8 cellular contexts compared by ENCODE assay signal in the genomic region with DNA sequence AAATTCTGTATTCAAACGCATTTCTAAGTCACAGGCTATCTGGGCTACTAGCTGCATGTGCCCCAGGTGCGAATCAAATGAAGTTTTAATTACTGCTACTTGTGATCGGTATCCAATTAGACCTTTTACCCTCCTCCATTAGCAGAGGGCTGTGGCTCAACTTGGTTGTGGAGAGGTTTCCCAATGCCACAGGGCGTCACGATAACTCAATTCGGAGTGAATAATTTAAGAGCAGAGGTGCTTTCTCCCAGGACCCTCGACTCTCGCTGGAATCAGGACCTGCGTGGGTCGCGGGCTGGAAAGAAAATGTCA. TPM values are rescaled to one million over a fixed set of nuclear protein-coding genes. Genes with fewer than 3 reads are reported as not detected.
DNase-seq lines count a peak whose midpoint lies in the region; ATAC-seq and TF ChIP-seq lines count a peak whose summit lies in the region.

No MANE protein-coding gene starts in this region.

- no peaks in the 10 kb centered on the region for H4K20me1 ChIP-seq in hepatocyte (ENCODE audit: insufficient read depth, poor library complexity, severe bottlenecking)
- H4K20me1 ChIP-seq in smooth muscle cell (ENCODE audit: low read depth): no peaks in the 10 kb centered on the region

- peaks cover 4% of the 10 kb centered on the region for H3K4me1 ChIP-seq in A673 (ENCODE audit: insufficient read depth, low read length, poor library complexity, severe bottlenecking)
- peaks cover 15% of the 10 kb centered on the region for H3K4me1 ChIP-seq in hepatocyte (ENCODE audit: insufficient read depth)
- peaks cover 8% of the 10 kb centered on the region for H3K4me1 ChIP-seq in smooth muscle cell (ENCODE audit: low read depth)

- no TSS peak for BruUV-seq in A673 (replicated peaks; lab: Mats Ljungman, UMichigan)

- H3K9me3 ChIP-seq in A673 (ENCODE audit: low read depth, low read length, poor library complexity, severe bottlenecking): no peaks in the 10 kb centered on the region
- H3K9me3 ChIP-seq in hepatocyte (ENCODE audit: low read depth): no peaks in the 10 kb centered on the region
- H3K9me3 ChIP-seq in smooth muscle cell (replicated peaks; ENCODE audit: low read depth): no peaks in the 10 kb centered on the region

- intact Hi-C loops in A673 (cut with micrococcal nuclease; ENCODE audit: unreplicated experiment): no loop called here

- H3F3A ChIP-seq in smooth muscle cell (ENCODE audit: low read depth): no peaks in the 10 kb centered on the region

- H3K27me3 ChIP-seq in A673 (replicated peaks; ENCODE audit: insufficient read depth, low read depth, low read length, poor library complexity) (no peaks in the 10 kb centered on the region), hepatocyte (no peaks in the 10 kb centered on the region), smooth muscle cell (ENCODE audit: low read depth) (peaks cover 4% of the 10 kb centered on the region)

- H3K4me1 Mint-ChIP-seq in activated CD4-positive, alpha-beta memory T cell treated with anti-CD3 and anti-CD28 coated beads, Interleukin-2, amount 10 ng/mL, durations not matched to agents 7 days and 5 days: peaks cover 52% of the 10 kb centered on the region

- CTCF ChIA-PET in A673 (lab: Charles Lee): interaction anchor here (0.6 kb wide), 1 partner anchor 14 kb away, joined by 3 read pairs; no protein-coding TSS in a partner anchor
- CTCF ChIA-PET in activated CD4-positive, alpha-beta memory T cell treated with anti-CD3 and anti-CD28 coated beads, Interleukin-2, amount 10 ng/mL, durations not matched to agents 7 days and 5 days (lab: Charles Lee): interaction anchor here (0.6 to 2.5 kb wide), 4 partner anchors 12 to 189 kb away, joined by 4 to 12 read pairs (median 4); no protein-coding TSS in a partner anchor

- H3K79me2 ChIP-seq in hepatocyte: peaks cover 24% of the 10 kb centered on the region
- no peaks in the 10 kb centered on the region for H3K79me2 ChIP-seq in smooth muscle cell (ENCODE audit: low read depth)

- POLR2A ChIA-PET in A673 (lab: Charles Lee; ENCODE audit: low non-redundant PET): no interaction called here
- POLR2A ChIA-PET in activated CD4-positive, alpha-beta memory T cell treated with anti-CD3 and anti-CD28 coated beads, Interleukin-2, amount 10 ng/mL, durations not matched to agents 7 days and 5 days (lab: Charles Lee): interaction anchor here (0.9 to 2.8 kb wide), 10 partner anchors 8 to 1296 kb away, joined by 3 to 17 read pairs (median 5); a partner anchor contains a TSS

- H3K27ac ChIP-seq in A673 (ENCODE audit: low read depth, low read length, poor library complexity, severe bottlenecking) (peak overlapping the region; percentile 84), hepatocyte (peak overlapping the region; percentile 98), smooth muscle cell (ENCODE audit: low read depth) (no peak overlapping the region)

- H2AFZ ChIP-seq in hepatocyte (peak overlapping the region; percentile 98), smooth muscle cell (ENCODE audit: low read depth) (peak overlapping the region; percentile 99)

- H3K4me3 ChIP-seq in A673 (ENCODE audit: low read depth, low read length, poor library complexity, severe bottlenecking): peak overlapping the region; percentile 76
- peak overlapping the region; percentile 79 for H3K4me3 ChIP-seq in hepatocyte
- peak overlapping the region; percentile 73 for H3K4me3 ChIP-seq in smooth muscle cell

- TF ChIP-seq CTCF in A673 (conservative IDR thresholded peaks at IDR 0.05; ENCODE audit: low read depth, low read length): no peak
- no peak for TF ChIP-seq CTCF in hepatocyte (IDR thresholded peaks at IDR 0.05; ENCODE audit: poor library complexity)
- TF ChIP-seq CTCF in smooth muscle cell (IDR thresholded peaks at IDR 0.05; ENCODE audit: borderline replicate concordance, insufficient read depth, poor library complexity, severe bottlenecking): no peak

- ATAC-seq in GM19035 (IDR thresholded peaks at IDR 0.05; ENCODE audit: unreplicated experiment) (peak; percentile 13), HG03175 (IDR thresholded peaks at IDR 0.05; ENCODE audit: unreplicated experiment) (peak; percentile 9)

- H3K36me3 Mint-ChIP-seq in activated CD4-positive, alpha-beta memory T cell treated with anti-CD3 and anti-CD28 coated beads, Interleukin-2, amount 10 ng/mL, durations not matched to agents 7 days and 5 days (ENCODE audit: low read depth): peaks cover 9% of the 10 kb centered on the region

- peak overlapping the region; percentile 89 for H3K4me3 Mint-ChIP-seq in activated CD4-positive, alpha-beta memory T cell treated with anti-CD3 and anti-CD28 coated beads, Interleukin-2, amount 10 ng/mL, durations not matched to agents 7 days and 5 days

- 1% methylated on average over 11 of the region's 11 CpGs for WGBS in hepatocyte (ENCODE audit: low lambda C conversion rate, missing lambda C conversion rate)
- WGBS in smooth muscle cell (ENCODE audit: low lambda C conversion rate): under 1% methylated on average over 11 of the region's 11 CpGs

- H3K27me3 Mint-ChIP-seq in activated CD4-positive, alpha-beta memory T cell treated with anti-CD3 and anti-CD28 coated beads, Interleukin-2, amount 10 ng/mL, durations not matched to agents 7 days and 5 days: no peaks in the 10 kb centered on the region

- H3K27ac Mint-ChIP-seq in activated CD4-positive, alpha-beta memory T cell treated with anti-CD3 and anti-CD28 coated beads, Interleukin-2, amount 10 ng/mL, durations not matched to agents 7 days and 5 days: peak overlapping the region; percentile 94

- DNase-seq in A673 (ENCODE audit: low spot score) (no peak), hepatocyte (ENCODE audit: low spot score) (no peak), smooth muscle cell (lab: John Stamatoyannopoulos, UW; ENCODE audit: unreplicated experiment) (no peak), NCI-H446 treated with DMSO at 0.1 percent for 48 hours (lab: John Stamatoyannopoulos, UW) (no peak), D341Med (ENCODE audit: low spot score) (no peak)
- DNase-seq in activated CD4-positive, alpha-beta memory T cell treated with anti-CD3 and anti-CD28 coated beads, Interleukin-2, amount 10 ng/mL, durations not matched to agents 7 days and 5 days: no peak

- H3K36me3 ChIP-seq in A673 (ENCODE audit: insufficient read depth, low read length, poor library complexity, severe bottlenecking) (peaks cover 5% of the 10 kb centered on the region), hepatocyte (replicated peaks; ENCODE audit: insufficient read depth, low read depth) (no peaks in the 10 kb centered on the region), smooth muscle cell (ENCODE audit: low read depth) (no peaks in the 10 kb centered on the region)

- H3K9ac ChIP-seq in smooth muscle cell (ENCODE audit: low read depth): peak overlapping the region; percentile 65

- H3K4me2 ChIP-seq in hepatocyte: peak overlapping the region; percentile 77
- H3K4me2 ChIP-seq in smooth muscle cell: peak overlapping the region; percentile 94

- no peaks in the 10 kb centered on the region for H3K9me2 ChIP-seq in hepatocyte (replicated peaks; ENCODE audit: insufficient read depth)

- H3K9me3 Mint-ChIP-seq in activated CD4-positive, alpha-beta memory T cell treated with anti-CD3 and anti-CD28 coated beads, Interleukin-2, amount 10 ng/mL, durations not matched to agents 7 days and 5 days: no peaks in the 10 kb centered on the region

RNA-seq across cellular contexts. Expression of a gene that starts 0.6 kb away (rescaled TPM):
- total RNA-seq in A673 (2021) (15.8 and 16.2 TPM in 2 replicates), hepatocyte (20.8 and 23.4 TPM in 2 replicates), smooth muscle cell (6.3 and 13.6 TPM in 2 replicates)
- total RNA-seq in activated CD4-positive, alpha-beta memory T cell treated with anti-CD3 and anti-CD28 coated beads, Interleukin-2, amount 10 ng/mL, durations not matched to agents 7 days and 5 days: 10 to 100 TPM; 10.4 to 11.0 TPM
- polyA plus RNA-seq in hepatocyte (15.7 and 16.9 TPM in 2 replicates), smooth muscle cell (7.7 and 9.2 TPM in 2 replicates)
